In genomic region chr3:177179281-177180067, GRCh38 we compare ENCODE assay signal across 10 cellular contexts. TPM values are rescaled to one million over a fixed set of nuclear protein-coding genes. Genes with fewer than 3 reads are reported as not detected.
A peak's percentile ranks its signal among the peaks of the same experiment; 100 is the strongest.
DNase-seq lines count a peak whose midpoint lies in the region; ATAC-seq and TF ChIP-seq lines count a peak whose summit lies in the region.
"Had no signal": no experiment of that assay in that cellular context is flagged by ENCODE, and none has a peak within 500 bp of the region (broad histone marks: within the 10 kb centered on the region; RNA-seq: fewer than 3 reads in every experiment).

No MANE protein-coding gene starts in this region.

- DNase-seq in activated CD8-positive, alpha-beta T cell treated with anti-CD3 and anti-CD28 coated beads for 36 hours = no peak
- no peak for DNase-seq in activated CD8-positive, alpha-beta T cell treated with anti-CD3 and anti-CD28 coated beads, Interleukin-2, amount 10 ng/mL, durations not matched to agents 7 days and 5 days
- DNase-seq in RWPE2 (ENCODE audit: low spot score) = no peak
- DNase-seq in epithelial cell of esophagus (ENCODE audit: low read depth) = peak; percentile 75
- DNase-seq in prostate gland (ENCODE audit: low spot score) = peak; percentile 1
- no peak for DNase-seq in aorta
- DNase-seq in HT-29 (ENCODE audit: low spot score) = no peak
- DNase-seq: DMS153, left lung had no signal

- H3K4me3 Mint-ChIP-seq in activated CD8-positive, alpha-beta T cell treated with anti-CD3 and anti-CD28 coated beads for 36 hours = no peak overlapping the region
- no peak overlapping the region for H3K4me3 Mint-ChIP-seq in activated CD8-positive, alpha-beta T cell treated with anti-CD3 and anti-CD28 coated beads, Interleukin-2, amount 10 ng/mL, durations not matched to agents 7 days and 5 days

- CTCF ChIA-PET in activated CD8-positive, alpha-beta T cell treated with anti-CD3 and anti-CD28 coated beads for 36 hours (lab: Charles Lee) = interaction anchor here (1.2 to 1.4 kb wide), 2 partner anchors 11 to 924 kb away, joined by 3 read pairs; no protein-coding TSS in a partner anchor
- CTCF ChIA-PET in activated CD8-positive, alpha-beta T cell treated with anti-CD3 and anti-CD28 coated beads, Interleukin-2, amount 10 ng/mL, durations not matched to agents 7 days and 5 days (lab: Charles Lee) = no interaction called here

- TF ChIP-seq CTCF in activated CD8-positive, alpha-beta T cell treated with anti-CD3 and anti-CD28 coated beads for 36 hours (IDR thresholded peaks at IDR 0.05) = no peak
- TF ChIP-seq CTCF in RWPE2 (IDR thresholded peaks at IDR 0.05; ENCODE audit: poor library complexity, severe bottlenecking) (no peak), epithelial cell of esophagus (IDR thresholded peaks at IDR 0.05; ENCODE audit: insufficient read depth, low read depth, low read length, missing control alignments) (no peak), prostate gland (IDR thresholded peaks at IDR 0.05) (no peak)

- H3K4me1 ChIP-seq in RWPE2 (ENCODE audit: insufficient read depth, poor library complexity, severe bottlenecking) (peaks cover 46% of the 10 kb centered on the region), prostate gland (replicated peaks) (peaks cover 4% of the 10 kb centered on the region), aorta (ENCODE audit: control insufficient read depth in 1 of 2, insufficient read depth in 2 of 2, low read length in 2 of 2) (peaks cover 0 to 5% of the 10 kb centered on the region in 2 donors)

- H3K36me3 Mint-ChIP-seq in activated CD8-positive, alpha-beta T cell treated with anti-CD3 and anti-CD28 coated beads for 36 hours (ENCODE audit: low read depth) = peaks cover 37% of the 10 kb centered on the region
- H3K36me3 Mint-ChIP-seq in activated CD8-positive, alpha-beta T cell treated with anti-CD3 and anti-CD28 coated beads, Interleukin-2, amount 10 ng/mL, durations not matched to agents 7 days and 5 days (ENCODE audit: low read depth) = peaks cover 32% of the 10 kb centered on the region

- no peak overlapping the region for H3K4me3 ChIP-seq in RWPE2 (ENCODE audit: severe bottlenecking)
- H3K4me3 ChIP-seq in epithelial cell of esophagus (ENCODE audit: low read length) = no peak overlapping the region
- H3K4me3 ChIP-seq in prostate gland = no peak overlapping the region
- no peak overlapping the region for H3K4me3 ChIP-seq in aorta (ENCODE audit: low read length in 2 of 2)
- H3K4me3 ChIP-seq: left lung had no signal

- 74% methylated on average over 10 of the region's 10 CpGs for WGBS in prostate gland
- 58 to 62% methylated on average over 10 of the region's 10 CpGs for WGBS in aorta, 2 donors

- H3K4me1 Mint-ChIP-seq in activated CD8-positive, alpha-beta T cell treated with anti-CD3 and anti-CD28 coated beads for 36 hours (ENCODE audit: low read depth) = peaks cover 51% of the 10 kb centered on the region
- peaks cover 39% of the 10 kb centered on the region for H3K4me1 Mint-ChIP-seq in activated CD8-positive, alpha-beta T cell treated with anti-CD3 and anti-CD28 coated beads, Interleukin-2, amount 10 ng/mL, durations not matched to agents 7 days and 5 days (ENCODE audit: low read depth)

- no peaks in the 10 kb centered on the region for H3K9me3 ChIP-seq in RWPE2 (ENCODE audit: severe bottlenecking)
- no peaks in the 10 kb centered on the region for H3K9me3 ChIP-seq in prostate gland
- no peaks in the 10 kb centered on the region for H3K9me3 ChIP-seq in aorta (ENCODE audit: control insufficient read depth, low read length)
- H3K9me3 ChIP-seq: left lung had no signal

- peaks cover 2% of the 10 kb centered on the region for H3K9me3 Mint-ChIP-seq in activated CD8-positive, alpha-beta T cell treated with anti-CD3 and anti-CD28 coated beads for 36 hours
- H3K9me3 Mint-ChIP-seq in activated CD8-positive, alpha-beta T cell treated with anti-CD3 and anti-CD28 coated beads, Interleukin-2, amount 10 ng/mL, durations not matched to agents 7 days and 5 days (ENCODE audit: insufficient read depth) = no peaks in the 10 kb centered on the region

- H3K27ac ChIP-seq in RWPE2 (ENCODE audit: poor library complexity, severe bottlenecking) (peak overlapping the region; percentile 82), prostate gland (no peak overlapping the region), aorta (ENCODE audit: low read depth in 1 of 2, low read length in 2 of 2) (no peak overlapping the region)
- H3K27ac ChIP-seq: left lung had no signal

- intact Hi-C loops in activated CD8-positive, alpha-beta T cell treated with anti-CD3 and anti-CD28 coated beads for 36 hours (cut with micrococcal nuclease) = no loop called here
- intact Hi-C loops in prostate gland (cut with DNase I) (no loop called here), aorta (cut with DNase I) (no loop called here)

- POLR2A ChIA-PET in activated CD8-positive, alpha-beta T cell treated with anti-CD3 and anti-CD28 coated beads for 36 hours (lab: Charles Lee) = interaction anchor here (1.6 kb wide), 1 partner anchor 10 kb away, joined by 4 read pairs; no protein-coding TSS in a partner anchor
- POLR2A ChIA-PET in activated CD8-positive, alpha-beta T cell treated with anti-CD3 and anti-CD28 coated beads, Interleukin-2, amount 10 ng/mL, durations not matched to agents 7 days and 5 days (lab: Charles Lee) = interaction anchor here (0.9 kb wide), 1 partner anchor 18 kb away, joined by 3 read pairs; the partner anchor contains the start of gene TBL1XR1

- peaks cover 3% of the 10 kb centered on the region; the same call in 1 of the 2 replicates for H3K36me3 ChIP-seq in RWPE2 (ENCODE audit: low read depth)
- H3K36me3 ChIP-seq in prostate gland = no peaks in the 10 kb centered on the region
- no peaks in the 10 kb centered on the region for H3K36me3 ChIP-seq in aorta (ENCODE audit: control insufficient read depth in 1 of 2, insufficient read depth in 2 of 2, low read length in 1 of 2)

- no peaks in the 10 kb centered on the region for H3K27me3 Mint-ChIP-seq in activated CD8-positive, alpha-beta T cell treated with anti-CD3 and anti-CD28 coated beads for 36 hours
- no peaks in the 10 kb centered on the region for H3K27me3 Mint-ChIP-seq in activated CD8-positive, alpha-beta T cell treated with anti-CD3 and anti-CD28 coated beads, Interleukin-2, amount 10 ng/mL, durations not matched to agents 7 days and 5 days (ENCODE audit: low read depth)

- H3K27ac Mint-ChIP-seq in activated CD8-positive, alpha-beta T cell treated with anti-CD3 and anti-CD28 coated beads for 36 hours = peak overlapping the region; percentile 76
- no peak overlapping the region for H3K27ac Mint-ChIP-seq in activated CD8-positive, alpha-beta T cell treated with anti-CD3 and anti-CD28 coated beads, Interleukin-2, amount 10 ng/mL, durations not matched to agents 7 days and 5 days

- no peak for TF ChIP-seq POLR2A in prostate gland (IDR thresholded peaks at IDR 0.05)

- H3K27me3 ChIP-seq in RWPE2 (ENCODE audit: insufficient read depth, poor library complexity, severe bottlenecking) (peaks cover 4% of the 10 kb centered on the region), prostate gland (replicated peaks; ENCODE audit: insufficient read depth) (no peaks in the 10 kb centered on the region), aorta (ENCODE audit: control insufficient read depth in 1 of 2, insufficient read depth in 2 of 2, low read length in 1 of 2) (no peaks in the 10 kb centered on the region)
- H3K27me3 ChIP-seq: left lung had no signal

- ATAC-seq in activated CD8-positive, alpha-beta T cell treated with anti-CD3 and anti-CD28 coated beads for 36 hours = peak; percentile 19
- ATAC-seq in activated CD8-positive, alpha-beta T cell treated with anti-CD3 and anti-CD28 coated beads, Interleukin-2, amount 10 ng/mL, durations not matched to agents 7 days and 5 days = no peak
- peak; percentile 47 for ATAC-seq in RWPE2 (ENCODE audit: low read depth)
- ATAC-seq in aorta (ENCODE audit: low FRiP score) = no peak
- no peak for ATAC-seq in GM18870 (IDR thresholded peaks at IDR 0.05; ENCODE audit: unreplicated experiment)
- ATAC-seq: left lung had no signal

RNA-seq across cellular contexts. Expression of gene TBL1XR1, which starts 17.8 kb away (rescaled TPM):
- 100 to 1,000 TPM; 153 to 158 TPM for total RNA-seq in activated CD8-positive, alpha-beta T cell treated with anti-CD3 and anti-CD28 coated beads for 36 hours
- total RNA-seq in activated CD8-positive, alpha-beta T cell treated with anti-CD3 and anti-CD28 coated beads, Interleukin-2, amount 10 ng/mL, durations not matched to agents 7 days and 5 days = 100 to 1,000 TPM; 165 to 166 TPM
- 100 to 1,000 TPM in 1 of 2 donors, 10 to 100 TPM in 1; 75.8 to 156 TPM for total RNA-seq in prostate gland
- 100 to 1,000 TPM; 129 to 200 TPM for total RNA-seq in aorta
- polyA plus RNA-seq in aorta = 10 to 100 TPM; 19.0 to 33.6 TPM
- 107 and 119 TPM in 2 replicates for total RNA-seq in HT-29 (2014; rRNA removed; shearing (Covaris generic))

Comparison
In these comparisons a context has a peak if more than half of its experiments do, and no peak if none do; other contexts are left out.
1. ATAC-seq: peak in activated CD8-positive, alpha-beta T cell treated with anti-CD3 and anti-CD28 coated beads for 36 hours (single experiment) and RWPE2 (single experiment); none in activated CD8-positive, alpha-beta T cell treated with anti-CD3 and anti-CD28 coated beads, Interleukin-2, amount 10 ng/mL, durations not matched to agents 7 days and 5 days (single experiment), aorta (single experiment) and GM18870 (single experiment).
2. DNase-seq: peak in epithelial cell of esophagus (single experiment) and prostate gland (single experiment); none in activated CD8-positive, alpha-beta T cell treated with anti-CD3 and anti-CD28 coated beads for 36 hours (single experiment), activated CD8-positive, alpha-beta T cell treated with anti-CD3 and anti-CD28 coated beads, Interleukin-2, amount 10 ng/mL, durations not matched to agents 7 days and 5 days (single experiment), RWPE2 (single experiment), aorta (0 of 2) and HT-29 (single experiment).